ENCODE assay signal across 1 cellular context in genomic region chr9:137033481-137033880, GRCh38.
A peak's percentile ranks its signal among the peaks of the same experiment; 100 is the strongest.
TF ChIP-seq lines count a peak whose summit lies in the region.

No MANE protein-coding gene starts in this region.

TF ChIP-seq in K562, 482 proteins besides CTCF, POLR2A, EP300 and RAD21:
- TF ChIP-seq ZNF121 (CRISPR knock-in tag; conservative IDR thresholded peaks at IDR 0.05): peak; percentile 86
